In the genomic region with DNA sequence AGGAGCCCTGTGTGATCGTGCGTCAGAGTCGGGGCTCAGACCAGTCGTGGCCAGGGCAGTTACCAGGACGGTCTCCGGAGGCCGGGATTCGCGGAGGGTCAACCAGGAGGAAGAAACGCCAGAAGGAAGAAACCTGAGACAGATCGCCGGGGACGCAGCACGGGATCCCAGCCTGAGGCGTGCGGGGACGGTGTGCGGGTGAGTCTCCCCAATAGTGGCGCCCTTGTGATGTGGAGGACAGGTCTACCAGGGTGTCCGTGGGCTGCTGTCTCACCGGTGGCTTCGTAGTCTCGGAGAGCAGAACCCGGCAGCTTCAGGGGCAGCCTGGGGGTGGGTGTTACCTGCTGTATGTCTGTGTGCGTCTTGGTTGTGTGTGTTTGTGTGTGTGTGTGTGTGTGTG, we compare ENCODE assay signal across 7 cellular contexts.
A peak's percentile ranks its signal among the peaks of the same experiment; 100 is the strongest.
DNase-seq lines count a peak whose midpoint lies in the region; ATAC-seq, FAIRE-seq and TF ChIP-seq lines count a peak whose summit lies in the region.
"Not testable (repeated sequence)": the region's sequence is repeated elsewhere in the genome, so short reads cannot be mapped to it uniquely, and the experiment has no call there.

No MANE protein-coding gene starts in this region.

- DNase-seq in GM23248 (peak; percentile 1), ecto neural progenitor cell (ENCODE audit: low spot score) (peak; percentile 49), right cardiac atrium (peak in 2 of 3 donors; percentile 27 to 60), mucosa of gallbladder (ENCODE audit: low spot score) (peak; percentile 40), testis (peak; percentile 21)
- DNase-seq in activated CD8-positive, alpha-beta memory T cell treated with anti-CD3 and anti-CD28 coated beads, Interleukin-2, amount 10 ng/mL, durations not matched to agents 7 days and 5 days: peak; percentile 41
- DNase-seq in HepG2 (ENCODE audit: low spot score): not testable (repeated sequence)

- H3F3A ChIP-seq in GM23248 (ENCODE audit: insufficient read depth): not testable (repeated sequence)

- H3K27me3 ChIP-seq in GM23248 (replicated peaks; ENCODE audit: insufficient read depth); right cardiac atrium (ENCODE audit: control insufficient read depth, insufficient read depth); HepG2 (ENCODE audit: control insufficient read depth in 1 of 2, insufficient read depth in 2 of 2, low read length in 2 of 2); testis: not testable (repeated sequence)

- not testable (repeated sequence) for TF ChIP-seq POLR2A in HepG2 (IDR thresholded peaks at IDR 0.05; ENCODE audit: insufficient read depth in 1 of 2, low read depth in 2 of 2, low read length in 2 of 2); testis (IDR thresholded peaks at IDR 0.05)

- not testable (repeated sequence) for H3K27ac ChIP-seq in GM23248; right cardiac atrium (ENCODE audit: low read length); HepG2 (ENCODE audit: extremely low read length, insufficient read depth, low read length); testis

- H3K4me3 Mint-ChIP-seq in activated CD8-positive, alpha-beta memory T cell treated with anti-CD3 and anti-CD28 coated beads, Interleukin-2, amount 10 ng/mL, durations not matched to agents 7 days and 5 days: not testable (repeated sequence)

- intact Hi-C loops in right cardiac atrium (cut with DNase I); HepG2 (cut with micrococcal nuclease; ENCODE audit: unreplicated experiment); testis (cut with DNase I; ENCODE audit: low total_unique reads): not testable (repeated sequence)

- H3K9me3 Mint-ChIP-seq in activated CD8-positive, alpha-beta memory T cell treated with anti-CD3 and anti-CD28 coated beads, Interleukin-2, amount 10 ng/mL, durations not matched to agents 7 days and 5 days (ENCODE audit: low read depth): not testable (repeated sequence)

- not testable (repeated sequence) for H3K4me2 ChIP-seq in GM23248 (ENCODE audit: unreplicated experiment); HepG2 (ENCODE audit: low read depth, low read length)

- H3K27ac Mint-ChIP-seq in activated CD8-positive, alpha-beta memory T cell treated with anti-CD3 and anti-CD28 coated beads, Interleukin-2, amount 10 ng/mL, durations not matched to agents 7 days and 5 days: not testable (repeated sequence)

- H3K9me2 ChIP-seq in GM23248 (ENCODE audit: insufficient read depth): not testable (repeated sequence)

- FAIRE-seq in HepG2 (lab: Jason Lieb, UNC): peak; percentile 56

- not testable (repeated sequence) for H3K4me3 ChIP-seq in GM23248; right cardiac atrium (ENCODE audit: low read length); HepG2 (replicated peaks in 1 of 3; ENCODE audit: insufficient read depth in 1 of 3, low read depth in 2 of 3, low read length in 3 of 3)
- peak overlapping the region in 1 of 2 donors; percentile 26 for H3K4me3 ChIP-seq in testis

- TF ChIP-seq EP300 in HepG2 (IDR thresholded peaks at IDR 0.05; ENCODE audit: low read depth in 2 of 2, low read length in 2 of 2); HepG2 (CRISPR knock-in tag; IDR thresholded peaks at IDR 0.05; ENCODE audit: borderline replicate concordance): not testable (repeated sequence)

- not testable (repeated sequence) for H3K9me3 ChIP-seq in GM23248 (ENCODE audit: low read depth); right cardiac atrium (ENCODE audit: control insufficient read depth, low read length); HepG2 (ENCODE audit: low read length); testis

- not testable (repeated sequence) for H3K4me1 ChIP-seq in GM23248 (ENCODE audit: insufficient read depth); right cardiac atrium (ENCODE audit: control insufficient read depth, insufficient read depth, low read length); HepG2 (ENCODE audit: insufficient read depth, low read length); testis

- POLR2A ChIA-PET in HepG2 (lab: Yijun Ruan, JAX): not testable (repeated sequence)

- not testable (repeated sequence) for BruUV-seq in HepG2 (replicated peaks; lab: Mats Ljungman, UMichigan)

- not testable (repeated sequence) for H3K36me3 ChIP-seq in GM23248 (ENCODE audit: low read depth); HepG2 (replicated peaks in 1 of 2; ENCODE audit: control insufficient read depth in 1 of 2, insufficient read depth in 2 of 2, low read length in 2 of 2); testis (ENCODE audit: low read depth, missing control alignments)

- H3K27me3 Mint-ChIP-seq in activated CD8-positive, alpha-beta memory T cell treated with anti-CD3 and anti-CD28 coated beads, Interleukin-2, amount 10 ng/mL, durations not matched to agents 7 days and 5 days: not testable (repeated sequence)

- in situ Hi-C loops in GM23248 (cut with MboI); HepG2 (cut with HindIII; ENCODE audit: extremely low pct_ligation_motif_present, low pct_unique_long_range_greater_than_20kb): not testable (repeated sequence)

- H3K4me1 Mint-ChIP-seq in activated CD8-positive, alpha-beta memory T cell treated with anti-CD3 and anti-CD28 coated beads, Interleukin-2, amount 10 ng/mL, durations not matched to agents 7 days and 5 days: not testable (repeated sequence)

- H3K36me3 Mint-ChIP-seq in activated CD8-positive, alpha-beta memory T cell treated with anti-CD3 and anti-CD28 coated beads, Interleukin-2, amount 10 ng/mL, durations not matched to agents 7 days and 5 days: not testable (repeated sequence)

- TF ChIP-seq CTCF in HepG2 (CRISPR knock-in tag; IDR thresholded peaks at IDR 0.05); testis (IDR thresholded peaks at IDR 0.05): not testable (repeated sequence)

- H3K9ac ChIP-seq in GM23248; HepG2 (ENCODE audit: insufficient read depth, low read depth, low read length): not testable (repeated sequence)

- not testable (repeated sequence) for ATAC-seq in activated CD8-positive, alpha-beta memory T cell treated with anti-CD3 and anti-CD28 coated beads, Interleukin-2, amount 10 ng/mL, durations not matched to agents 7 days and 5 days; right cardiac atrium; HepG2

- CTCF ChIA-PET in activated CD8-positive, alpha-beta memory T cell treated with anti-CD3 and anti-CD28 coated beads, Interleukin-2, amount 10 ng/mL, durations not matched to agents 7 days and 5 days (lab: Charles Lee); HepG2 (lab: Yijun Ruan, JAX; ENCODE audit: low intra/inter-chr PET ratio, low total read pairs): not testable (repeated sequence)

- H4K20me1 ChIP-seq in GM23248 (ENCODE audit: insufficient read depth); HepG2 (ENCODE audit: insufficient read depth, low read length): not testable (repeated sequence)

- 81 to 87% methylated on average over 20 to 21 of the region's 25 CpGs for WGBS in GM23248 (ENCODE audit: low coverage in 1 of 2, low lambda C conversion rate in 2 of 2, missing lambda C conversion rate in 2 of 2), 2 experiments
- 88% methylated on average over 15 of the region's 25 CpGs for WGBS in right cardiac atrium
- 75% methylated on average over 16 of the region's 25 CpGs for WGBS in HepG2 (ENCODE audit: low lambda C conversion rate)
- 55 to 69% methylated on average over 25 of the region's 25 CpGs for WGBS in testis, 2 donors

- H3K79me2 ChIP-seq in GM23248 (ENCODE audit: insufficient read depth); HepG2 (ENCODE audit: insufficient read depth, low read length): not testable (repeated sequence)

- not testable (repeated sequence) for TF ChIP-seq RAD21 in HepG2 (CRISPR knock-in tag; IDR thresholded peaks at IDR 0.05)

- H2AFZ ChIP-seq in GM23248; HepG2 (ENCODE audit: low read length): not testable (repeated sequence)
